8 cellular contexts compared by ENCODE assay signal in genomic region chr22:26589845-26590524, GRCh38. TPM values are rescaled to one million over a fixed set of nuclear protein-coding genes. Genes with fewer than 3 reads are reported as not detected.
DNase-seq lines count a peak whose midpoint lies in the region; ATAC-seq and TF ChIP-seq lines count a peak whose summit lies in the region.

TSS of gene TPST2 (minus strand) at chr22:26590132. CDS start at chr22:26541630, 48,502 bp downstream.

- peak within 1 kb of the TSS; percentile 93 for H3K4me3 ChIP-seq in coronary artery

- ATAC-seq in HG02852 (IDR thresholded peaks at IDR 0.05; ENCODE audit: unreplicated experiment) (peak; percentile 68), left lobe of liver (peak; percentile 90)

- TF ChIP-seq CTCF in coronary artery (IDR thresholded peaks at IDR 0.05), result no peak

- H3K27ac ChIP-seq in coronary artery, result peak within 1 kb of the TSS; percentile 67 to 93

- DNase-seq in NCI-H1417 (lab: John Stamatoyannopoulos, UW) (peak; percentile 67 to 71 (median 70)), NCI-H1417 treated with DMSO at 0.1 percent for 48 hours (lab: John Stamatoyannopoulos, UW) (no peak), NCI-H2171 treated with DMSO at 0.1 percent for 48 hours (lab: John Stamatoyannopoulos, UW) (peak; percentile 69), coronary artery (ENCODE audit: low spot score) (peak; percentile 88), left lobe of liver (ENCODE audit: low spot score) (peak; percentile 89)
- peak; percentile 79 for DNase-seq in activated CD4-positive, alpha-beta T cell treated with anti-CD3 and anti-CD28 coated beads for 48 hours
- peak; percentile 69 for DNase-seq in stimulated activated CD4-positive, alpha-beta T cell treated with anti-CD3 and anti-CD28 coated beads, Interleukin-1b, Interleukin-23, amount 100 ng/mL, for 48 hours

RNA-seq across cellular contexts. Expression of gene TPST2, which starts in this region (rescaled TPM):
- total RNA-seq in left lobe of liver, result 71.9 TPM
